34 cellular contexts compared by ENCODE assay signal in the genomic region with DNA sequence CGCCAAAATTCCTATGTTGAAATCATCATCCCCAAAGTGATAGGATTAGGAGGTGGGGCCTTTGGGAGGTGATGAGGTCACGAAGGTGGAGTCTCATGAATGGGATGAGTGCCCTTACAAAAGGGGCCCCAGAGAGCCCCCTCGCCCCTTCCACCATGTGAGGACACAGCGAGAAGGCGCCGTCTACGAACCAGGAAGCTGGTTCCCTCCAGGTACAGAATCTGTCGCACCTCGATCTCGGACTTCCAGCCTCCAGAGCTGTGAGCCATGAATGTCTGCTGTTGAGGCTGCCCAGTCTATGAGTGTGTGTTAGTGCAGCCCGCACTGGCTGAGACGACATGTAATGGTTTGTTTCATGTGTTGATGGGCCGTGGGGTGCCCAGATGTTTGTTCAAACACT.
"Had no signal": no experiment of that assay in that cellular context is flagged by ENCODE, and none has a peak within 500 bp of the region (broad histone marks: within the 10 kb centered on the region; RNA-seq: fewer than 3 reads in every experiment).

No MANE protein-coding gene starts in this region.

- DNase-seq: Karpas-422, Kasumi-1, MG63, MM.1S, MV-4-11, NCI-H1048, NCI-H1092, NCI-H1092 treated with DMSO at 0.1 percent for 48 hours, NCI-H1105, NCI-H1105 treated with DMSO at 0.1 percent for 48 hours, NCI-H1417, NCI-H1417 treated with DMSO at 0.1 percent for 48 hours, NCI-H1436, NCI-H1436 treated with DMSO at 0.1 percent for 48 hours, NCI-H146, NCI-H1694, NCI-H1694 treated with DMSO at 0.1 percent for 48 hours, NCI-H187, NCI-H187 treated with DMSO at 0.1 percent for 48 hours, NCI-H1930, NCI-H2029, NCI-H2029 treated with DMSO at 0.1 percent for 48 hours, NCI-H2081, NCI-H2081 treated with DMSO at 0.1 percent for 48 hours, NCI-H2107, NCI-H2171, NCI-H2171 treated with DMSO at 0.1 percent for 48 hours, NCI-H2227 treated with DMSO at 0.1 percent for 48 hours, NCI-H226, NCI-H345, NCI-H446, NCI-H446 treated with DMSO at 0.1 percent for 48 hours, NCI-H510A, NCI-H510A treated with DMSO at 0.1 percent for 48 hours had no signal

- H3K27me3 ChIP-seq: MG63 had no signal

- H3K9me3 ChIP-seq: MG63 had no signal

- H3K4me3 ChIP-seq: MG63 had no signal

- H3K36me3 ChIP-seq: MG63 had no signal
